1 cellular context compared by ENCODE assay signal in the genomic region with DNA sequence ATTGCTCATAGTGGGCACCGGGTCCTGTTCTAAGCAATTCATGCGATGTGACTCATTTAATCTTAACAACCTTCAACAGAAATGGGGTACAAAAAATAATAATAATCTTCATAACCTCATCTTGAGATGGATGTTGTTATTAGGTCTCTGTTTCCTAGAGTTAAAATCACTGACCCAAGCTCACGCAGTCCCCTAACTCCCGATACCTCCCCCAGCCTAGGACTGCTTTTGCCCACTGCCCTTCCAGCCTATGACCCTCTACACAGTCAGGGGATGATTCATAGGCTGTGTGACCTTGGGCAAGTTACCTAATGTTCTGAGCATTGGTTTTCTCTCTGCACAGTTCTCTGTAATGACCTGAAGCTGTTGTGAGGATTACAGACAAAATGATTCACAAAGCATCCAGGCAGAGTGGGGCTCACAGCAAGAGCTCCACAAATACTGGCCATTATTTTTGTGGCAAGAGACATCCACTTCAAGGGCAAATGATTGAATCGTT.
TF ChIP-seq lines count a peak whose summit lies in the region.

No MANE protein-coding gene starts in this region.

TF ChIP-seq in GM12878, 131 proteins besides CTCF, POLR2A, EP300 and RAD21:
- TF ChIP-seq FOXM1 (IDR thresholded peaks at IDR 0.05; ENCODE audit: low read depth, low read length), result 0 out of 2 replicates have a peak, but pooled peaks have one; percentile 28
- TF ChIP-seq STAT3 (IDR thresholded peaks at IDR 0.05; ENCODE audit: low read depth, low read length), result no peak
